In the genomic region with DNA sequence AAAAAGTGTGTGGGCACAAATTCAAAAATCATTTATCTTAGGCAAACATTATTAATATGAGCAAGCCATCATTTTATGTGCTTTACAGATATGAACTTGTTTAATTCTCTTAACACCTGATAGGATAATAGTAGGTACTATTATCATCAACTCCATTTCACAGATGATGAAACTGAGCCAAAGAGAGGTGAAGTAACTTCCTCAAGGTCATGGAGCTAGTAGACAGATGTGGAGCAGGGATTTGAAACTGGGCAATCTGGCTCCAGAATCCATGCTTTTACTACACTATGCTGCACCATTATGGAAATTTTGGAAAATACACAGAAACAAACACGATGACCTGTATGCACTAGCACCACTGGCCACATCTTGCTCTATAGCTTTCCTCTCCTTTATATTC, we compare ENCODE assay signal across 8 cellular contexts. TPM values are rescaled to one million over a fixed set of nuclear protein-coding genes. Genes with fewer than 3 reads are reported as not detected.
DNase-seq lines count a peak whose midpoint lies in the region; ATAC-seq, FAIRE-seq and TF ChIP-seq lines count a peak whose summit lies in the region.

No MANE protein-coding gene starts in this region.

- H3K79me2 ChIP-seq in astrocyte (ENCODE audit: insufficient read depth, low read length), result peaks cover 23% of the 10 kb centered on the region
- no peaks in the 10 kb centered on the region for H3K79me2 ChIP-seq in neural cell (replicated peaks; ENCODE audit: insufficient read depth, low read length)

- H3K27ac Mint-ChIP-seq in astrocyte (ENCODE audit: unreplicated experiment), result no peak overlapping the region
- H3K27ac Mint-ChIP-seq in activated T-cell treated with anti-CD3 and anti-CD28 coated beads, Interleukin-2, amount 50 U/mL, for 72 hours, result no peak overlapping the region

- H3K36me3 ChIP-seq in HUES6 (ENCODE audit: control insufficient read depth, insufficient read depth, low read length) (peaks cover 4% of the 10 kb centered on the region; the same call in 1 of the 2 replicates), astrocyte (ENCODE audit: insufficient read depth, low read length) (no peaks in the 10 kb centered on the region), neural cell (ENCODE audit: insufficient read depth, low read length) (no peaks in the 10 kb centered on the region)

- H2AFZ ChIP-seq in astrocyte (ENCODE audit: low read depth, low read length) (peak overlapping the region; percentile 72), neural cell (ENCODE audit: low read depth, low read length) (no peak overlapping the region)

- H3K27ac ChIP-seq in HUES6 (ENCODE audit: low read depth, low read length) (no peak overlapping the region; the same call in 1 of the 2 replicates), astrocyte (ENCODE audit: low read depth, low read length) (peak overlapping the region; percentile 81), neural cell (ENCODE audit: low read length) (peak overlapping the region; percentile 93)

- H4K20me1 ChIP-seq in astrocyte (ENCODE audit: insufficient read depth, low read length) (no peaks in the 10 kb centered on the region), neural cell (ENCODE audit: insufficient read depth) (no peaks in the 10 kb centered on the region)

- H3K4me3 ChIP-seq in HUES6 (ENCODE audit: low read depth, low read length) (peak overlapping the region; percentile 89), astrocyte (ENCODE audit: insufficient read depth, low read depth, low read length) (peak overlapping the region; percentile 93), neural cell (ENCODE audit: low read length) (peak overlapping the region; percentile 80)

- FAIRE-seq in astrocyte (lab: Jason Lieb, UNC), result no peak

- POLR2A ChIA-PET in HEK293T (lab: Yijun Ruan, JAX), result interaction anchor here (0.5 to 2.5 kb wide), 25 partner anchors 9 to 534 kb away, joined by 3 to 19 read pairs (median 5); partner anchors contain the start of genes ERCC6L, RPS4X and RTL5

- H3K9me2 ChIP-seq in neural cell (ENCODE audit: insufficient read depth, low read length), result no peaks in the 10 kb centered on the region

- no peak for ATAC-seq in HG03469 (IDR thresholded peaks at IDR 0.05; ENCODE audit: unreplicated experiment)
- ATAC-seq in activated T-cell treated with anti-CD3 and anti-CD28 coated beads, Interleukin-2, amount 50 U/mL, for 72 hours (replicated peaks in 1 of 2), result no peak

- peak overlapping the region; percentile 91 for H3K4me2 ChIP-seq in astrocyte (ENCODE audit: low read length)
- H3K4me2 ChIP-seq in neural cell (ENCODE audit: low read length), result peak overlapping the region; percentile 65

- TF ChIP-seq RAD21 in neural cell (conservative IDR thresholded peaks at IDR 0.05), result no peak

- H3K4me3 Mint-ChIP-seq in astrocyte (ENCODE audit: unreplicated experiment), result no peak overlapping the region
- H3K4me3 Mint-ChIP-seq in activated T-cell treated with anti-CD3 and anti-CD28 coated beads, Interleukin-2, amount 50 U/mL, for 72 hours, result no peak overlapping the region

- H3K36me3 Mint-ChIP-seq in astrocyte (ENCODE audit: low read depth, unreplicated experiment), result peaks cover 3% of the 10 kb centered on the region
- H3K36me3 Mint-ChIP-seq in activated T-cell treated with anti-CD3 and anti-CD28 coated beads, Interleukin-2, amount 50 U/mL, for 72 hours (ENCODE audit: insufficient read depth in 2 of 2), result peaks cover 0 to 2% of the 10 kb centered on the region in 2 donors

- TF ChIP-seq EP300 in neural cell (conservative IDR thresholded peaks at IDR 0.05; ENCODE audit: poor library complexity, severe bottlenecking), result no peak

- no peaks in the 10 kb centered on the region for H3K27me3 Mint-ChIP-seq in astrocyte (ENCODE audit: low read depth, unreplicated experiment)
- H3K27me3 Mint-ChIP-seq in activated T-cell treated with anti-CD3 and anti-CD28 coated beads, Interleukin-2, amount 50 U/mL, for 72 hours (ENCODE audit: low read depth), result peaks cover 5% of the 10 kb centered on the region

- no peaks in the 10 kb centered on the region for H3F3A ChIP-seq in neural cell (ENCODE audit: insufficient read depth, low read length, poor library complexity, severe bottlenecking)

- no peaks in the 10 kb centered on the region for H3K4me1 Mint-ChIP-seq in astrocyte (ENCODE audit: low read depth, unreplicated experiment)
- H3K4me1 Mint-ChIP-seq in activated T-cell treated with anti-CD3 and anti-CD28 coated beads, Interleukin-2, amount 50 U/mL, for 72 hours (ENCODE audit: low read depth), result peaks cover 15% of the 10 kb centered on the region

- no peaks in the 10 kb centered on the region for H3K9me3 Mint-ChIP-seq in astrocyte (ENCODE audit: unreplicated experiment)
- H3K9me3 Mint-ChIP-seq in activated T-cell treated with anti-CD3 and anti-CD28 coated beads, Interleukin-2, amount 50 U/mL, for 72 hours, result no peaks in the 10 kb centered on the region

- H3K9ac ChIP-seq in HUES6 (ENCODE audit: low read length) (peak overlapping the region; percentile 97), astrocyte (ENCODE audit: low read length) (peak overlapping the region; percentile 98), neural cell (ENCODE audit: low read length) (peak overlapping the region; percentile 82)

- CTCF ChIA-PET in HEK293T (lab: Yijun Ruan, JAX), result interaction anchor here (0.6 to 1.2 kb wide), 3 partner anchors 55 to 162 kb away, joined by 3 to 5 read pairs (median 3); no protein-coding TSS in a partner anchor

- H3K4me1 ChIP-seq in HUES6 (ENCODE audit: control insufficient read depth, insufficient read depth, low read length), result peaks cover 5% of the 10 kb centered on the region; the same call in 1 of the 2 replicates
- peaks cover 13% of the 10 kb centered on the region for H3K4me1 ChIP-seq in astrocyte (ENCODE audit: insufficient read depth, low read length)

- TF ChIP-seq CTCF in astrocyte (IDR thresholded peaks at IDR 0.05; ENCODE audit: insufficient read depth, low read depth, low read length) (no peak), neural cell (IDR thresholded peaks at IDR 0.05; ENCODE audit: poor library complexity, severe bottlenecking) (no peak)

- H3K27me3 ChIP-seq in HUES6 (ENCODE audit: control insufficient read depth, insufficient read depth, low read length) (no peaks in the 10 kb centered on the region), astrocyte (ENCODE audit: insufficient read depth, low read length) (no peaks in the 10 kb centered on the region), neural cell (ENCODE audit: insufficient read depth, low read depth, low read length) (no peaks in the 10 kb centered on the region)

- H3K9me3 ChIP-seq in HUES6 (ENCODE audit: control insufficient read depth, insufficient read depth, low read depth, low read length) (peaks cover 23% of the 10 kb centered on the region), astrocyte (ENCODE audit: insufficient read depth, low read depth, low read length) (no peaks in the 10 kb centered on the region), neural cell (ENCODE audit: low read length) (no peaks in the 10 kb centered on the region)

- peak; percentile 16 for DNase-seq in CD1c-positive myeloid dendritic cell (ENCODE audit: extremely low spot score)
- no peak for DNase-seq in astrocyte (ENCODE audit: low read depth)
- DNase-seq in HEK293T (ENCODE audit: extremely low spot score), result no peak
- no peak for DNase-seq in activated naive CD4-positive, alpha-beta T cell (lab: John Stamatoyannopoulos, UW)
- no peak for DNase-seq in activated T-cell treated with anti-CD3 and anti-CD28 coated beads, Interleukin-2, amount 50 U/mL, for 72 hours

TF ChIP-seq in neural cell, 6 proteins besides CTCF, POLR2A, EP300 and RAD21 (continues in another document):
- TF ChIP-seq POLR2AphosphoS5 (IDR thresholded peaks at IDR 0.05) (no peak), EZH2 (IDR thresholded peaks at IDR 0.05; ENCODE audit: borderline replicate concordance, insufficient read depth, low read length, poor library complexity, severe bottlenecking) (no peak), SMC3 (conservative IDR thresholded peaks at IDR 0.05; ENCODE audit: poor library complexity) (no peak)

TF ChIP-seq in HEK293T, 16 proteins besides CTCF, POLR2A, EP300 and RAD21:
- TF ChIP-seq HDGF (IDR thresholded peaks at IDR 0.05; ENCODE audit: borderline replicate concordance) (no peak), ELF4 (IDR thresholded peaks at IDR 0.05) (no peak), ZNF384 (IDR thresholded peaks at IDR 0.05) (no peak), SP1 (IDR thresholded peaks at IDR 0.05) (no peak), L3MBTL2 (conservative IDR thresholded peaks at IDR 0.05) (no peak), FOXA1 (IDR thresholded peaks at IDR 0.05) (no peak), ARNT (IDR thresholded peaks at IDR 0.05) (no peak), NFRKB (IDR thresholded peaks at IDR 0.05) (no peak), BHLHE40 (IDR thresholded peaks at IDR 0.05; ENCODE audit: borderline replicate concordance) (no peak), LEF1 (IDR thresholded peaks at IDR 0.05; ENCODE audit: borderline replicate concordance) (no peak), SUZ12 (IDR thresholded peaks at IDR 0.05) (no peak), FOXM1 (IDR thresholded peaks at IDR 0.05; ENCODE audit: borderline replicate concordance) (no peak), CTBP1 (IDR thresholded peaks at IDR 0.05; ENCODE audit: borderline replicate concordance) (no peak), FOXK2 (IDR thresholded peaks at IDR 0.05) (no peak), TARDBP (IDR thresholded peaks at IDR 0.05) (no peak)
- TF ChIP-seq, protein P1, sequence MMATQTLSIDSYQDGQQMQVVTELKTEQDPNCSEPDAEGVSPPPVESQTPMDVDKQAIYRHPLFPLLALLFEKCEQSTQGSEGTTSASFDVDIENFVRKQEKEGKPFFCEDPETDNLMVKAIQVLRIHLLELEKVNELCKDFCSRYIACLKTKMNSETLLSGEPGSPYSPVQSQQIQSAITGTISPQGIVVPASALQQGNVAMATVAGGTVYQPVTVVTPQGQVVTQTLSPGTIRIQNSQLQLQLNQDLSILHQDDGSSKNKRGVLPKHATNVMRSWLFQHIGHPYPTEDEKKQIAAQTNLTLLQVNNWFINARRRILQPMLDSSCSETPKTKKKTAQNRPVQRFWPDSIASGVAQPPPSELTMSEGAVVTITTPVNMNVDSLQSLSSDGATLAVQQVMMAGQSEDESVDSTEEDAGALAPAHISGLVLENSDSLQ (IDR thresholded peaks at IDR 0.05), result no peak

RNA-seq across cellular contexts. Expression of gene PIN4, which starts 1.0 kb away (rescaled TPM):
- total RNA-seq in astrocyte, result 7.9 and 8.7 TPM in 2 replicates
- 40.7 and 49.3 TPM in 2 replicates for polyA plus RNA-seq in neural cell
- polyA minus RNA-seq in neural cell, result 20.7 and 26.2 TPM in 2 replicates
- total RNA-seq in activated T-cell treated with anti-CD3 and anti-CD28 coated beads, Interleukin-2, amount 50 U/mL, for 72 hours, result 1 to 10 TPM; 4.7 to 6.2 TPM

RNA-seq across cellular contexts. Expression of gene RTL5, which starts 48.8 kb away (rescaled TPM):
- total RNA-seq in astrocyte, result 13.2 and 16.1 TPM in 2 replicates
- polyA plus RNA-seq in neural cell, result 10.5 and 16.8 TPM in 2 replicates
- polyA minus RNA-seq in neural cell, result 11.7 and 13.4 TPM in 2 replicates
- under 1 TPM; 0.17 to 0.74 TPM for total RNA-seq in activated T-cell treated with anti-CD3 and anti-CD28 coated beads, Interleukin-2, amount 50 U/mL, for 72 hours

RNA-seq across cellular contexts. Expression of gene ERCC6L, which starts 58.3 kb away (rescaled TPM):
- 0.55 and 1.0 TPM in 2 replicates for total RNA-seq in astrocyte
- polyA plus RNA-seq in neural cell, result 0.12 and 0.28 TPM in 2 replicates
- 0.24 and 0.69 TPM in 2 replicates for polyA minus RNA-seq in neural cell
- total RNA-seq in activated T-cell treated with anti-CD3 and anti-CD28 coated beads, Interleukin-2, amount 50 U/mL, for 72 hours, result 1 to 10 TPM; 5.4 to 6.5 TPM
